Comparison of ENCODE assay signal across 22 cellular contexts in the genomic region with DNA sequence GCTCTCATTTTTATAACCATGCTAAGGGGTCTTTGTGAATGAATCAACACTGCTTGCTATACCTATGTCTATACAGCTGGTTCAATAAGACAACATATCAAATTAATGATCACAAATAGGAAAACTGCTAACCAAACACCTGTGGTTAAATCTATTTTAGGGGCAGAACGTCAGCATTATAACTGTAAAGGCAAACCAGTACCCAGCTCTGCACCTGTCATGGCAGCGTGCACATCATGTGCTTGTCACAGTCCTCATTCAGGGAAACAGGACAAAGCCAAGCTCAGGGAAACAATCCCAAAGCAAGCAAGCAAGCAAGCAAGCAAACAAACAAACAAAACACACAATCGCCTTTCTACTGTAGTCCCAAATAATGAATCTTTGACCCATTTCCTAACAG.
"Had no signal": no experiment of that assay in that cellular context is flagged by ENCODE, and none has a peak within 500 bp of the region (broad histone marks: within the 10 kb centered on the region; RNA-seq: fewer than 3 reads in every experiment).

No MANE protein-coding gene starts in this region.

- H3K27me3 ChIP-seq: colonic mucosa, foreskin keratinocyte, heart left ventricle, hepatocyte, right atrium auricular region, stomach, thyroid gland had no signal

- H3K9me3 ChIP-seq: colonic mucosa, gastroesophageal sphincter, heart left ventricle, prostate gland, right atrium auricular region, stomach, thyroid gland had no signal

- H2AFZ ChIP-seq: hepatocyte had no signal

- H3K4me3 ChIP-seq: colonic mucosa, gastroesophageal sphincter, heart left ventricle, hepatocyte, lung, prostate gland, right atrium auricular region, stomach, thyroid gland had no signal

- H3K27ac ChIP-seq: colonic mucosa, epithelial cell of prostate, foreskin keratinocyte, gastroesophageal sphincter, heart left ventricle, hepatocyte, prostate gland, right atrium auricular region, stomach, thyroid gland had no signal

- H3K79me2 ChIP-seq: hepatocyte had no signal

- H3K4me2 ChIP-seq: hepatocyte had no signal

- DNase-seq: colonic mucosa; effector CD8-positive, alpha-beta T cell; endodermal cell; foreskin keratinocyte; heart left ventricle; kidney; mesendoderm; midbrain; naive thymus-derived CD8-positive, alpha-beta T cell; nephron progenitor cell; nucleus accumbens; stimulated activated CD4-positive, alpha-beta T cell treated with anti-CD3 and anti-CD28 coated beads, Interleukin-2, amount 100 ng/mL, for 24 hours; stimulated activated CD4-positive, alpha-beta T cell treated with anti-CD3 and anti-CD28 coated beads, Interleukin-4, amount 100 ng/mL, for 24 hours; stimulated activated naive CD4-positive, alpha-beta T cell treated with Interleukin-2 at 50 U/mL for 16 hours; stomach; thyroid gland had no signal

- H3K36me3 ChIP-seq: colonic mucosa, gastroesophageal sphincter, heart left ventricle, prostate gland, right atrium auricular region, stomach, thyroid gland had no signal

- H3K4me1 ChIP-seq: colonic mucosa, foreskin keratinocyte, gastroesophageal sphincter, heart left ventricle, prostate gland, right atrium auricular region, stomach, thyroid gland had no signal
